In genomic region chr2:119202610-119203351, GRCh38 we compare ENCODE assay signal across 2 cellular contexts.
TF ChIP-seq lines count a peak whose summit lies in the region.

No MANE protein-coding gene starts in this region.

TF ChIP-seq in GM12891, 5 proteins besides CTCF, POLR2A, EP300 and RAD21:
- TF ChIP-seq POU2F2 (IDR thresholded peaks at IDR 0.05; ENCODE audit: low read depth, low read length) = no peak
- no peak for TF ChIP-seq PAX5 (IDR thresholded peaks at IDR 0.05; ENCODE audit: insufficient read depth, low read length, severe bottlenecking)
- no peak for TF ChIP-seq SPI1 (IDR thresholded peaks at IDR 0.05; ENCODE audit: low read depth, low read length)
- TF ChIP-seq TAF1 (IDR thresholded peaks at IDR 0.05; ENCODE audit: low read depth, low read length) = no peak
- TF ChIP-seq POLR2AphosphoS5 (IDR thresholded peaks at IDR 0.05; ENCODE audit: low read depth, low read length) = no peak

TF ChIP-seq in H1, 55 proteins besides CTCF, POLR2A, EP300 and RAD21:
- TF ChIP-seq BACH1 (IDR thresholded peaks at IDR 0.05; ENCODE audit: low read length) (no peak), ATF2 (IDR thresholded peaks at IDR 0.05; ENCODE audit: low read length) (no peak), BCL11A (IDR thresholded peaks at IDR 0.05; ENCODE audit: low read depth in 2 of 2, low read length in 2 of 2) (no peak), SIRT6 (IDR thresholded peaks at IDR 0.05; ENCODE audit: low read length) (no peak)
